ENCODE assay signal across 39 cellular contexts in the genomic region with DNA sequence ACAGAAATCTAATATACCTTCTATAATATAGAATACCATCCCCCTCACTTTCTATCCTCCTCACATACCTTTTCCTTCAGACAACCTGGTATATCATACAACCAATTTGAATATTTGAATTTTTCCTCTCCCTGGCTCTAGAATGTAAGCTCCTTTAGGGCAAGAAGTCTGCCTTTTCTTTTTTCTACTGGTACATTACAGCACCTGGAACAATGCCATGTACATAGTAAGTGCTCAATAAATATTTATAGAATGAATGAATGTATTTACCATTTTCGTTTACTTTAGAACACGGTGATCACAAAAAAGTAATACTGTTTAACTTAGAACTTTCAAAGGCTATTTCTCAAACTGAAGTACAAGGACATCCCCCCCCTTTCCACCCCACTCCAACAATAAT.
"Had no signal": no experiment of that assay in that cellular context is flagged by ENCODE, and none has a peak within 500 bp of the region (broad histone marks: within the 10 kb centered on the region; RNA-seq: fewer than 3 reads in every experiment).

No MANE protein-coding gene starts in this region.

- FAIRE-seq: bronchial epithelial cell had no signal

- H3K4me3 Mint-ChIP-seq: activated naive CD4-positive, alpha-beta T cell treated with anti-CD3 and anti-CD28 coated beads for 36 hours; activated naive CD4-positive, alpha-beta T cell treated with anti-CD3 and anti-CD28 coated beads, Interleukin-2, amount 10 ng/mL, durations not matched to agents 7 days and 5 days; activated naive CD4-positive, alpha-beta T cell treated with anti-CD3 and anti-CD28 coated beads, Interleukin-2, amount 50 U/mL, for 24 hours; activated naive CD8-positive, alpha-beta T cell; activated naive CD8-positive, alpha-beta T cell treated with anti-CD3 and anti-CD28 coated beads for 36 hours; activated naive CD8-positive, alpha-beta T cell treated with anti-CD3 and anti-CD28 coated beads, Interleukin-2, amount 10 ng/mL, durations not matched to agents 7 days and 5 days; activated naive CD8-positive, alpha-beta T cell treated with anti-CD3 and anti-CD28 coated beads, Interleukin-2, amount 50 U/mL, for 24 hours; activated T-cell treated with anti-CD3 and anti-CD28 coated beads, Interleukin-2, amount 50 U/mL, for 24 hours; activated T-cell treated with anti-CD3 and anti-CD28 coated beads, Interleukin-2, amount 50 U/mL, for 4 hours; activated T-cell treated with anti-CD3 and anti-CD28 coated beads, Interleukin-2, amount 50 U/mL, for 72 hours; activated T-helper 1 cell treated with anti-CD3 and anti-CD28 coated beads, Interleukin-12 subunit alpha, Interleukin-12 subunit beta, Interleukin-2, Interleukin-4 antibody, amounts not matched to agents 30 ng/mL and 10 ng/mL and 1 ng/mL, durations not matched to agents 14 hours and 24 hours and 36 hours; activated T-helper 17 cell treated with anti-CD3 and anti-CD28 coated beads, Interleukin-2, amount 50 U/mL, for 72 hours; brain; central memory CD8-positive, alpha-beta T cell had no signal

- H3K4me1 Mint-ChIP-seq: activated naive CD8-positive, alpha-beta T cell treated with anti-CD3 and anti-CD28 coated beads for 36 hours; activated naive CD8-positive, alpha-beta T cell treated with anti-CD3 and anti-CD28 coated beads, Interleukin-2, amount 10 ng/mL, durations not matched to agents 7 days and 5 days; activated naive CD8-positive, alpha-beta T cell treated with anti-CD3 and anti-CD28 coated beads, Interleukin-2, amount 50 U/mL, for 24 hours had no signal

- H3K27ac ChIP-seq: adrenal gland, ascending aorta, body of pancreas, brain microvascular endothelial cell, breast epithelium, cardiac muscle cell had no signal

- H3K9me3 Mint-ChIP-seq: activated naive CD4-positive, alpha-beta T cell treated with anti-CD3 and anti-CD28 coated beads for 36 hours; activated naive CD4-positive, alpha-beta T cell treated with anti-CD3 and anti-CD28 coated beads, Interleukin-2, amount 10 ng/mL, durations not matched to agents 7 days and 5 days; activated naive CD4-positive, alpha-beta T cell treated with anti-CD3 and anti-CD28 coated beads, Interleukin-2, amount 50 U/mL, for 24 hours; activated naive CD4-positive, alpha-beta T cell treated with anti-CD3 and anti-CD28 coated beads, Interleukin-2, amount 50 U/mL, for 72 hours; activated naive CD8-positive, alpha-beta T cell treated with anti-CD3 and anti-CD28 coated beads for 36 hours; activated naive CD8-positive, alpha-beta T cell treated with anti-CD3 and anti-CD28 coated beads, Interleukin-2, amount 10 ng/mL, durations not matched to agents 7 days and 5 days; activated naive CD8-positive, alpha-beta T cell treated with anti-CD3 and anti-CD28 coated beads, Interleukin-2, amount 50 U/mL, for 24 hours; activated T-cell treated with anti-CD3 and anti-CD28 coated beads, Interleukin-2, amount 50 U/mL, for 24 hours; activated T-cell treated with anti-CD3 and anti-CD28 coated beads, Interleukin-2, amount 50 U/mL, for 4 hours; activated T-cell treated with anti-CD3 and anti-CD28 coated beads, Interleukin-2, amount 50 U/mL, for 72 hours; activated T-helper 1 cell treated with anti-CD3 and anti-CD28 coated beads, Interleukin-12 subunit alpha, Interleukin-12 subunit beta, Interleukin-2, Interleukin-4 antibody, amounts not matched to agents 30 ng/mL and 10 ng/mL and 1 ng/mL, durations not matched to agents 14 hours and 24 hours and 36 hours; activated T-helper 17 cell treated with anti-CD3 and anti-CD28 coated beads, Interleukin-2, amount 50 U/mL, for 72 hours; activated T-helper 2 cell treated with anti-CD3 and anti-CD28 coated beads, Interferon-gamma antibody, Interleukin-2, Interleukin-4, amounts not matched to agents 10 μg/mL and 5 μg/mL and 100 μg/mL, durations not matched to agents 14 hours and 24 hours and 36 hours; brain; central memory CD8-positive, alpha-beta T cell had no signal

- H3K27me3 ChIP-seq: adrenal gland, ascending aorta, body of pancreas, brain microvascular endothelial cell, breast epithelium, cardiac muscle cell had no signal

- H3K27ac Mint-ChIP-seq: activated naive CD4-positive, alpha-beta T cell treated with anti-CD3 and anti-CD28 coated beads for 36 hours; activated naive CD4-positive, alpha-beta T cell treated with anti-CD3 and anti-CD28 coated beads, Interleukin-2, amount 10 ng/mL, durations not matched to agents 7 days and 5 days; activated naive CD4-positive, alpha-beta T cell treated with anti-CD3 and anti-CD28 coated beads, Interleukin-2, amount 50 U/mL, for 24 hours; activated naive CD4-positive, alpha-beta T cell treated with anti-CD3 and anti-CD28 coated beads, Interleukin-2, amount 50 U/mL, for 72 hours; activated naive CD8-positive, alpha-beta T cell; activated naive CD8-positive, alpha-beta T cell treated with anti-CD3 and anti-CD28 coated beads for 36 hours; activated naive CD8-positive, alpha-beta T cell treated with anti-CD3 and anti-CD28 coated beads, Interleukin-2, amount 10 ng/mL, durations not matched to agents 7 days and 5 days; activated naive CD8-positive, alpha-beta T cell treated with anti-CD3 and anti-CD28 coated beads, Interleukin-2, amount 50 U/mL, for 24 hours; activated T-cell treated with anti-CD3 and anti-CD28 coated beads, Interleukin-2, amount 50 U/mL, for 24 hours; activated T-cell treated with anti-CD3 and anti-CD28 coated beads, Interleukin-2, amount 50 U/mL, for 72 hours; activated T-helper 1 cell treated with anti-CD3 and anti-CD28 coated beads, Interleukin-12 subunit alpha, Interleukin-12 subunit beta, Interleukin-2, Interleukin-4 antibody, amounts not matched to agents 30 ng/mL and 10 ng/mL and 1 ng/mL, durations not matched to agents 14 hours and 24 hours and 36 hours; activated T-helper 17 cell treated with anti-CD3 and anti-CD28 coated beads, Interleukin-2, amount 50 U/mL, for 72 hours; activated T-helper 2 cell treated with anti-CD3 and anti-CD28 coated beads, Interferon-gamma antibody, Interleukin-2, Interleukin-4, amounts not matched to agents 10 μg/mL and 5 μg/mL and 100 μg/mL, durations not matched to agents 14 hours and 24 hours and 36 hours had no signal

- H3K9me3 ChIP-seq: adrenal gland, ascending aorta, breast epithelium had no signal

- ATAC-seq: activated naive CD4-positive, alpha-beta T cell treated with anti-CD3 and anti-CD28 coated beads, Interleukin-2, amount 50 U/mL, for 72 hours; activated naive CD8-positive, alpha-beta T cell treated with anti-CD3 and anti-CD28 coated beads, Interleukin-2, amount 50 U/mL, for 24 hours; activated T-cell treated with anti-CD3 and anti-CD28 coated beads, Interleukin-2, amount 50 U/mL, for 4 hours; activated T-cell treated with anti-CD3 and anti-CD28 coated beads, Interleukin-2, amount 50 U/mL, for 72 hours; activated T-helper 17 cell treated with anti-CD3 and anti-CD28 coated beads, Interleukin-2, amount 50 U/mL, for 72 hours; body of pancreas had no signal

- H3K4me3 ChIP-seq: adrenal gland, ascending aorta, body of pancreas, breast epithelium, cardiac muscle cell had no signal

- H3K36me3 Mint-ChIP-seq: activated naive CD4-positive, alpha-beta T cell treated with anti-CD3 and anti-CD28 coated beads, Interleukin-2, amount 50 U/mL, for 72 hours had no signal

- H3K27me3 Mint-ChIP-seq: activated naive CD4-positive, alpha-beta T cell treated with anti-CD3 and anti-CD28 coated beads, Interleukin-2, amount 10 ng/mL, durations not matched to agents 7 days and 5 days; activated naive CD4-positive, alpha-beta T cell treated with anti-CD3 and anti-CD28 coated beads, Interleukin-2, amount 50 U/mL, for 24 hours; activated naive CD8-positive, alpha-beta T cell; activated naive CD8-positive, alpha-beta T cell treated with anti-CD3 and anti-CD28 coated beads for 36 hours; activated naive CD8-positive, alpha-beta T cell treated with anti-CD3 and anti-CD28 coated beads, Interleukin-2, amount 10 ng/mL, durations not matched to agents 7 days and 5 days; activated naive CD8-positive, alpha-beta T cell treated with anti-CD3 and anti-CD28 coated beads, Interleukin-2, amount 50 U/mL, for 24 hours; activated T-cell treated with anti-CD3 and anti-CD28 coated beads, Interleukin-2, amount 50 U/mL, for 24 hours; activated T-helper 17 cell treated with anti-CD3 and anti-CD28 coated beads, Interleukin-2, amount 50 U/mL, for 72 hours; brain; central memory CD8-positive, alpha-beta T cell had no signal

- H3K36me3 ChIP-seq: adrenal gland, brain microvascular endothelial cell, breast epithelium had no signal

- DNase-seq: activated effector memory CD4-positive, alpha-beta T cell treated with anti-CD3 and anti-CD28 coated beads, Interleukin-2, amount 50 U/mL, for 16 hours; activated effector memory CD4-positive, alpha-beta T cell treated with Interleukin-2 at 50 U/mL for 16 hours; activated gamma-delta T cell; activated gamma-delta T cell treated with Interleukin-2 at 50 U/mL for 16 hours; activated naive CD4-positive, alpha-beta T cell; activated naive CD4-positive, alpha-beta T cell treated with anti-CD3 and anti-CD28 coated beads for 36 hours; activated naive CD4-positive, alpha-beta T cell treated with anti-CD3 and anti-CD28 coated beads, Interleukin-2, amount 10 ng/mL, durations not matched to agents 7 days and 5 days; activated naive CD4-positive, alpha-beta T cell treated with anti-CD3 and anti-CD28 coated beads, Interleukin-2, amount 50 U/mL, for 16 hours; activated naive CD4-positive, alpha-beta T cell treated with Interleukin-2 at 50 U/mL for 16 hours; activated naive CD8-positive, alpha-beta T cell treated with anti-CD3 and anti-CD28 coated beads for 36 hours; activated naive CD8-positive, alpha-beta T cell treated with anti-CD3 and anti-CD28 coated beads, Interleukin-2, amount 10 ng/mL, durations not matched to agents 7 days and 5 days; activated naive CD8-positive, alpha-beta T cell treated with anti-CD3 and anti-CD28 coated beads, Interleukin-2, amount 50 U/mL, for 24 hours; activated T-cell treated with anti-CD3 and anti-CD28 coated beads, Interleukin-2, amount 50 U/mL, for 1 hour; activated T-cell treated with anti-CD3 and anti-CD28 coated beads, Interleukin-2, amount 50 U/mL, for 24 hours; activated T-cell treated with anti-CD3 and anti-CD28 coated beads, Interleukin-2, amount 50 U/mL, for 4 hours; activated T-cell treated with anti-CD3 and anti-CD28 coated beads, Interleukin-2, amount 50 U/mL, for 48 hours; activated T-cell treated with anti-CD3 and anti-CD28 coated beads, Interleukin-2, amount 50 U/mL, for 72 hours; adrenal gland; amniotic stem cell; amygdala; anterior cingulate cortex; aorta; body of pancreas; brain microvascular endothelial cell; caudate nucleus; central memory CD4-positive, alpha-beta T cell; cerebellar nuclear complex had no signal

- H3K4me1 ChIP-seq: ascending aorta, body of pancreas, breast epithelium had no signal
